ENCODE assay signal across 1 cellular context in the genomic region with DNA sequence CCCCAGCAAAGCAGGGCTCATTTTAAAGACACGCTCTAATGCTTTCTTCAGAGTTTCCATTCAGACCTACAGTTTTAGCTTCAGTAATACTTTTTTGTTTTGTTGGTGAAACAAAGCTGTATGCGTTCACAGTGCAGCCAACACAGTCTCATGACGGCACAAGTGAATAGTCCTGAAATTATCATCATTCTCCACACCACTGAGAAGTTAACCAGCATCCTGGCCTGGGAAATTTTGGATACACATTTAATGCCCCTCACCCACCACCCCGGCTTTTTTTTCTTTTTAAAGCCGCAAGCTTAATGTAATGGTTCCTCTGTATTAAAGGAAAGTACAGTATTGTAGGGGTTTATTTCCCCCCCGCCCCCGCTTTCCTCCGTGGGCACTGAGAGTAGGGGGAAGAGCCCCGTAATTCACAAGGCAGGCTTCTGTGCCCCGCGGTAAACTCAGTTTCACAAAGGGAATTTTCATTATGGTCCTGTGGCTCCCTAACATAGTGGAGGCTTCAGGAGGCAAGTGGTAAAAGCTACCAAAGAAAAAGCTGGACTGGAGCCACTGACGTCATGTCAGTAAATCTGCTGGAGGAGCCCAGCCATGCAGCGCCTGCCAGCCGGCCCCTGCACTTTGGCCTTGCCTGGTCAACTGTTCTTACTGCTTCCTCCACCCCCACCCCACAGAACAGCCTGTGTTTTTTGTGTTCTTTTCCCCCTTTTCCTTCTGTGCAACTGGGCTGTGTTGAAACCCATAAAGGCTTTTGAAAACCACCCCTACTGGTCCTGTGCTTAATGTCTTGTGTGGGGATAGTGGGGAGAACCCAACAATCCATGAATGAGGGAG.
TF ChIP-seq lines count a peak whose summit lies in the region.

No MANE protein-coding gene starts in this region.

TF ChIP-seq in HepG2, 621 proteins besides CTCF, POLR2A, EP300 and RAD21 (continued from another document and continues in another):
- TF ChIP-seq NCOA2 (CRISPR knock-in tag; IDR thresholded peaks at IDR 0.05), result peak; percentile 56
- no peak for TF ChIP-seq TBP (CRISPR knock-in tag; IDR thresholded peaks at IDR 0.05)
- no peak for TF ChIP-seq MTA3 (CRISPR knock-in tag; IDR thresholded peaks at IDR 0.05)
- no peak for TF ChIP-seq AGO1 (IDR thresholded peaks at IDR 0.05; ENCODE audit: low read depth, low read length, poor library complexity, severe bottlenecking)
- no peak for TF ChIP-seq ZNF737 (CRISPR knock-in tag; IDR thresholded peaks at IDR 0.05; ENCODE audit: borderline replicate concordance)
- TF ChIP-seq, protein P1, sequence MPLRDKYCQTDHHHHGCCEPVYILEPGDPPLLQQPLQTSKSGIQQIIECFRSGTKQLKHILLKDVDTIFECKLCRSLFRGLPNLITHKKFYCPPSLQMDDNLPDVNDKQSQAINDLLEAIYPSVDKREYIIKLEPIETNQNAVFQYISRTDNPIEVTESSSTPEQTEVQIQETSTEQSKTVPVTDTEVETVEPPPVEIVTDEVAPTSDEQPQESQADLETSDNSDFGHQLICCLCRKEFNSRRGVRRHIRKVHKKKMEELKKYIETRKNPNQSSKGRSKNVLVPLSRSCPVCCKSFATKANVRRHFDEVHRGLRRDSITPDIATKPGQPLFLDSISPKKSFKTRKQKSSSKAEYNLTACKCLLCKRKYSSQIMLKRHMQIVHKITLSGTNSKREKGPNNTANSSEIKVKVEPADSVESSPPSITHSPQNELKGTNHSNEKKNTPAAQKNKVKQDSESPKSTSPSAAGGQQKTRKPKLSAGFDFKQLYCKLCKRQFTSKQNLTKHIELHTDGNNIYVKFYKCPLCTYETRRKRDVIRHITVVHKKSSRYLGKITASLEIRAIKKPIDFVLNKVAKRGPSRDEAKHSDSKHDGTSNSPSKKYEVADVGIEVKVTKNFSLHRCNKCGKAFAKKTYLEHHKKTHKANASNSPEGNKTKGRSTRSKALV (CRISPR knock-in tag; IDR thresholded peaks at IDR 0.05), result no peak
- no peak; the same call in 1 of the 2 replicates for TF ChIP-seq ZNF788 (CRISPR knock-in tag; IDR thresholded peaks at IDR 0.05; ENCODE audit: borderline replicate concordance)
- TF ChIP-seq CBFB (CRISPR knock-in tag; IDR thresholded peaks at IDR 0.05), result no peak
- no peak for TF ChIP-seq ZNF772 (CRISPR knock-in tag; IDR thresholded peaks at IDR 0.05)
- no peak for TF ChIP-seq YEATS4 (CRISPR knock-in tag; IDR thresholded peaks at IDR 0.05; ENCODE audit: borderline replicate concordance)
- TF ChIP-seq, protein P2, sequence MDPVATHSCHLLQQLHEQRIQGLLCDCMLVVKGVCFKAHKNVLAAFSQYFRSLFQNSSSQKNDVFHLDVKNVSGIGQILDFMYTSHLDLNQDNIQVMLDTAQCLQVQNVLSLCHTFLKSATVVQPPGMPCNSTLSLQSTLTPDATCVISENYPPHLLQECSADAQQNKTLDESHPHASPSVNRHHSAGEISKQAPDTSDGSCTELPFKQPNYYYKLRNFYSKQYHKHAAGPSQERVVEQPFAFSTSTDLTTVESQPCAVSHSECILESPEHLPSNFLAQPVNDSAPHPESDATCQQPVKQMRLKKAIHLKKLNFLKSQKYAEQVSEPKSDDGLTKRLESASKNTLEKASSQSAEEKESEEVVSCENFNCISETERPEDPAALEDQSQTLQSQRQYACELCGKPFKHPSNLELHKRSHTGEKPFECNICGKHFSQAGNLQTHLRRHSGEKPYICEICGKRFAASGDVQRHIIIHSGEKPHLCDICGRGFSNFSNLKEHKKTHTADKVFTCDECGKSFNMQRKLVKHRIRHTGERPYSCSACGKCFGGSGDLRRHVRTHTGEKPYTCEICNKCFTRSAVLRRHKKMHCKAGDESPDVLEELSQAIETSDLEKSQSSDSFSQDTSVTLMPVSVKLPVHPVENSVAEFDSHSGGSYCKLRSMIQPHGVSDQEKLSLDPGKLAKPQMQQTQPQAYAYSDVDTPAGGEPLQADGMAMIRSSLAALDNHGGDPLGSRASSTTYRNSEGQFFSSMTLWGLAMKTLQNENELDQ (CRISPR knock-in tag; IDR thresholded peaks at IDR 0.05; ENCODE audit: borderline replicate concordance), result no peak
- TF ChIP-seq ZNF225 (CRISPR knock-in tag; IDR thresholded peaks at IDR 0.05), result no peak
- no peak for TF ChIP-seq NFE2L1 (CRISPR knock-in tag; IDR thresholded peaks at IDR 0.05; ENCODE audit: borderline replicate concordance)
- TF ChIP-seq PLRG1 (conservative IDR thresholded peaks at IDR 0.05), result no peak
- no peak for TF ChIP-seq TMF1 (CRISPR knock-in tag; IDR thresholded peaks at IDR 0.05; ENCODE audit: low read depth)
- peak; percentile 92 for TF ChIP-seq CREB1 (IDR thresholded peaks at IDR 0.05)
- peak; percentile 81 for TF ChIP-seq CREB1 (CRISPR knock-in tag; IDR thresholded peaks at IDR 0.05)
- TF ChIP-seq, protein P3, sequence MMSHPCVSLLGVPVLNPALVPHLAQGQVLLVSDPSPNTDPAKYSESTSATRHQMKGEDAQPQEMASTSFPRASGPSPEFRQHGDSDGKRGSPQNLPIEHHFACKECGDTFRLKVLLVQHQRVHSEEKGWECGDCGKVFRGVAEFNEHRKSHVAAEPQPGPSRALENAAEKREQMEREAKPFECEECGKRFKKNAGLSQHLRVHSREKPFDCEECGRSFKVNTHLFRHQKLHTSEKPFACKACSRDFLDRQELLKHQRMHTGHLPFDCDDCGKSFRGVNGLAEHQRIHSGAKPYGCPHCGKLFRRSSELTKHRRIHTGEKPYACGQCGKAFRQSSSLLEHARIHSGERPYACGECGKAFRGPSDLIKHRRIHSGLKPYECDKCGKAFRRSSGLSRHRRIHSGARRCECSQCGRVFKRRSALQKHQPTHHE (CRISPR knock-in tag; IDR thresholded peaks at IDR 0.05; ENCODE audit: borderline replicate concordance), result no peak
- TF ChIP-seq ZNF761 (CRISPR knock-in tag; conservative IDR thresholded peaks at IDR 0.05), result no peak
- no peak for TF ChIP-seq WIZ (CRISPR knock-in tag; IDR thresholded peaks at IDR 0.05)
- TF ChIP-seq ZNF513 (CRISPR knock-in tag; conservative IDR thresholded peaks at IDR 0.05), result no peak
- TF ChIP-seq ZNF281 (CRISPR knock-in tag; IDR thresholded peaks at IDR 0.05; ENCODE audit: borderline replicate concordance), result peak; percentile 86; the same call in 1 of the 2 replicates
- TF ChIP-seq, protein P4, sequence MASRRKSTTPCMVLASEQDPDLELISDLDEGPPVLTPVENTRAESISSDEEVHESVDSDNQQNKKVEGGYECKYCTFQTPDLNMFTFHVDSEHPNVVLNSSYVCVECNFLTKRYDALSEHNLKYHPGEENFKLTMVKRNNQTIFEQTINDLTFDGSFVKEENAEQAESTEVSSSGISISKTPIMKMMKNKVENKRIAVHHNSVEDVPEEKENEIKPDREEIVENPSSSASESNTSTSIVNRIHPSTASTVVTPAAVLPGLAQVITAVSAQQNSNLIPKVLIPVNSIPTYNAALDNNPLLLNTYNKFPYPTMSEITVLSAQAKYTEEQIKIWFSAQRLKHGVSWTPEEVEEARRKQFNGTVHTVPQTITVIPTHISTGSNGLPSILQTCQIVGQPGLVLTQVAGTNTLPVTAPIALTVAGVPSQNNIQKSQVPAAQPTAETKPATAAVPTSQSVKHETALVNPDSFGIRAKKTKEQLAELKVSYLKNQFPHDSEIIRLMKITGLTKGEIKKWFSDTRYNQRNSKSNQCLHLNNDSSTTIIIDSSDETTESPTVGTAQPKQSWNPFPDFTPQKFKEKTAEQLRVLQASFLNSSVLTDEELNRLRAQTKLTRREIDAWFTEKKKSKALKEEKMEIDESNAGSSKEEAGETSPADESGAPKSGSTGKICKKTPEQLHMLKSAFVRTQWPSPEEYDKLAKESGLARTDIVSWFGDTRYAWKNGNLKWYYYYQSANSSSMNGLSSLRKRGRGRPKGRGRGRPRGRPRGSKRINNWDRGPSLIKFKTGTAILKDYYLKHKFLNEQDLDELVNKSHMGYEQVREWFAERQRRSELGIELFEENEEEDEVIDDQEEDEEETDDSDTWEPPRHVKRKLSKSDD (CRISPR knock-in tag; IDR thresholded peaks at IDR 0.05; ENCODE audit: low read depth), result 0 out of 2 replicates have a peak, but pooled peaks have one; percentile 27
- TF ChIP-seq MTA1 (CRISPR knock-in tag; IDR thresholded peaks at IDR 0.05; ENCODE audit: borderline replicate concordance), result 0 out of 2 replicates have a peak, but pooled peaks have one; percentile 49
- no peak for TF ChIP-seq CSRNP2 (CRISPR knock-in tag; conservative IDR thresholded peaks at IDR 0.05; ENCODE audit: low read depth)
- TF ChIP-seq, protein P5, sequence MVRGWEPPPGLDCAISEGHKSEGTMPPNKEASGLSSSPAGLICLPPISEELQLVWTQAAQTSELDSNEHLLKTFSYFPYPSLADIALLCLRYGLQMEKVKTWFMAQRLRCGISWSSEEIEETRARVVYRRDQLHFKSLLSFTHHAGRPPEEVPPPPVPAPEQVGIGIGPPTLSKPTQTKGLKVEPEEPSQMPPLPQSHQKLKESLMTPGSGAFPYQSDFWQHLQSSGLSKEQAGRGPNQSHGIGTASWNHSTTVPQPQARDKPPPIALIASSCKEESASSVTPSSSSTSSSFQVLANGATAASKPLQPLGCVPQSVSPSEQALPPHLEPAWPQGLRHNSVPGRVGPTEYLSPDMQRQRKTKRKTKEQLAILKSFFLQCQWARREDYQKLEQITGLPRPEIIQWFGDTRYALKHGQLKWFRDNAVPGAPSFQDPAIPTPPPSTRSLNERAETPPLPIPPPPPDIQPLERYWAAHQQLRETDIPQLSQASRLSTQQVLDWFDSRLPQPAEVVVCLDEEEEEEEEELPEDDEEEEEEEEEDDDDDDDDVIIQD (CRISPR knock-in tag; IDR thresholded peaks at IDR 0.05; ENCODE audit: low read depth), result no peak; the same call in 1 of the 2 replicates
- no peak for TF ChIP-seq RARG (CRISPR knock-in tag; IDR thresholded peaks at IDR 0.05; ENCODE audit: low read depth)
- TF ChIP-seq ZNF672 (CRISPR knock-in tag; IDR thresholded peaks at IDR 0.05), result no peak
- TF ChIP-seq SMARCE1 (IDR thresholded peaks at IDR 0.05; ENCODE audit: borderline replicate concordance), result no peak
- TF ChIP-seq POGZ (CRISPR knock-in tag; IDR thresholded peaks at IDR 0.05), result peak; percentile 83
- TF ChIP-seq ZFP1 (CRISPR knock-in tag; IDR thresholded peaks at IDR 0.05), result no peak
- TF ChIP-seq XBP1 (CRISPR knock-in tag; IDR thresholded peaks at IDR 0.05), result no peak
- TF ChIP-seq, protein P6, sequence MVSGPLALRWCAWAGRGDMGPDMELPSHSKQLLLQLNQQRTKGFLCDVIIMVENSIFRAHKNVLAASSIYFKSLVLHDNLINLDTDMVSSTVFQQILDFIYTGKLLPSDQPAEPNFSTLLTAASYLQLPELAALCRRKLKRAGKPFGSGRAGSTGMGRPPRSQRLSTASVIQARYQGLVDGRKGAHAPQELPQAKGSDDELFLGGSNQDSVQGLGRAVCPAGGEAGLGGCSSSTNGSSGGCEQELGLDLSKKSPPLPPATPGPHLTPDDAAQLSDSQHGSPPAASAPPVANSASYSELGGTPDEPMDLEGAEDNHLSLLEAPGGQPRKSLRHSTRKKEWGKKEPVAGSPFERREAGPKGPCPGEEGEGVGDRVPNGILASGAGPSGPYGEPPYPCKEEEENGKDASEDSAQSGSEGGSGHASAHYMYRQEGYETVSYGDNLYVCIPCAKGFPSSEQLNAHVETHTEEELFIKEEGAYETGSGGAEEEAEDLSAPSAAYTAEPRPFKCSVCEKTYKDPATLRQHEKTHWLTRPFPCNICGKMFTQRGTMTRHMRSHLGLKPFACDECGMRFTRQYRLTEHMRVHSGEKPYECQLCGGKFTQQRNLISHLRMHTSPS (CRISPR knock-in tag; IDR thresholded peaks at IDR 0.05; ENCODE audit: low read depth), result no peak
- TF ChIP-seq ELF1 (CRISPR knock-in tag; IDR thresholded peaks at IDR 0.05), result no peak
- no peak for TF ChIP-seq MXD4 (CRISPR knock-in tag; IDR thresholded peaks at IDR 0.05)
- TF ChIP-seq ZNF451 (CRISPR knock-in tag; IDR thresholded peaks at IDR 0.05), result no peak
- no peak for TF ChIP-seq ZZZ3 (CRISPR knock-in tag; IDR thresholded peaks at IDR 0.05; ENCODE audit: borderline replicate concordance)
- peak; percentile 94 for TF ChIP-seq HNF4G (IDR thresholded peaks at IDR 0.05; ENCODE audit: borderline replicate concordance, low read depth, low read length)
- peak; percentile 33; the same call in 1 of the 2 replicates for TF ChIP-seq HNF4G (CRISPR knock-in tag; IDR thresholded peaks at IDR 0.05; ENCODE audit: borderline replicate concordance, low read depth)
- TF ChIP-seq ZNF746 (CRISPR knock-in tag; IDR thresholded peaks at IDR 0.05), result no peak
- TF ChIP-seq ZNF263 (CRISPR knock-in tag; IDR thresholded peaks at IDR 0.05), result no peak
- TF ChIP-seq HMG20A (CRISPR knock-in tag; IDR thresholded peaks at IDR 0.05; ENCODE audit: borderline replicate concordance), result no peak; the same call in 1 of the 2 replicates
- TF ChIP-seq PCBP2 (optimal IDR thresholded peaks at IDR 0.05; ENCODE audit: low read depth, low read length, poor library complexity, severe bottlenecking), result no peak
